ENCODE assay signal across 1 cellular context in genomic region chr7:157587051-157587450, GRCh38.
TF ChIP-seq lines count a peak whose summit lies in the region.

No MANE protein-coding gene starts in this region.

TF ChIP-seq in HepG2, 621 proteins besides CTCF, POLR2A, EP300 and RAD21 (continued from another document):
- no peak for TF ChIP-seq PRDM10 (CRISPR knock-in tag; IDR thresholded peaks at IDR 0.05; ENCODE audit: low read depth)
- no peak for TF ChIP-seq HINFP (CRISPR knock-in tag; IDR thresholded peaks at IDR 0.05; ENCODE audit: low read depth)
- no peak for TF ChIP-seq ZNF382 (CRISPR knock-in tag; IDR thresholded peaks at IDR 0.05; ENCODE audit: borderline replicate concordance)
- TF ChIP-seq RELA (CRISPR knock-in tag; IDR thresholded peaks at IDR 0.05): no peak
- no peak for TF ChIP-seq TCF7 (IDR thresholded peaks at IDR 0.05; ENCODE audit: low read depth)
- TF ChIP-seq THAP8 (CRISPR knock-in tag; IDR thresholded peaks at IDR 0.05; ENCODE audit: borderline replicate concordance): no peak
